Comparison of ENCODE assay signal across 20 cellular contexts in the genomic region with DNA sequence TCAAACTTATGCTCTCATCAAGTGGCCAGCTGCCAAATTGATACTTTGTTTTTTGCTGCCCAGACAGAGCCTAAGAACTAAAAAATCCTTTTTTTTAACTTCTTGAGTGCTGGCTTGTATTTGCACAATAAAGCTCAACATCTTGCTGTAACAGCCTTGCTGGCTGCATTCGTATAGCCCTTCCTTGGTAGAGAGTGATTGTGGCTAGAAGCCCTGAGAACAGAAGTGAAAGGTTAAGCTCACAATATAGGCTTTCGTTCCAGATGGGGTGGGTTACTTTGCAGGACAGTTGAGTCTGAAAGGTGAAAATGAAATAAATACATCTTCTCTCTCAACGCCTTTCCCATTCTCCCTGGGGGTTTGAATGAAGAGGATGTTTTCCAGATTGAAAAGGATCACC.
A peak's percentile ranks its signal among the peaks of the same experiment; 100 is the strongest.
DNase-seq lines count a peak whose midpoint lies in the region; ATAC-seq, FAIRE-seq and TF ChIP-seq lines count a peak whose summit lies in the region.
"Had no signal": no experiment of that assay in that cellular context is flagged by ENCODE, and none has a peak within 500 bp of the region (broad histone marks: within the 10 kb centered on the region; RNA-seq: fewer than 3 reads in every experiment).

No MANE protein-coding gene starts in this region.

- no peak overlapping the region for H3K4me2 ChIP-seq in GM23338
- H3K4me2 ChIP-seq: BLaER1 treated with 17β-estradiol and CSF1 and Interleukin-3, amounts not matched to agents 10 nM and 100 nM had no signal

- peaks cover 16% of the 10 kb centered on the region for H3K4me1 Mint-ChIP-seq in GM23338
- H3K4me1 Mint-ChIP-seq in WTC11 = peaks cover 21% of the 10 kb centered on the region
- H3K4me1 Mint-ChIP-seq: B cell had no signal

- H3K4me3 Mint-ChIP-seq in GM23338 (no peak overlapping the region), WTC11 (no peak overlapping the region)
- H3K4me3 Mint-ChIP-seq: B cell; CD8-positive, alpha-beta T cell had no signal

- no peaks in the 10 kb centered on the region for H3F3A ChIP-seq in GM23338 (replicated peaks; ENCODE audit: low read depth)

- H3K9me3 Mint-ChIP-seq in GM23338 (no peaks in the 10 kb centered on the region), WTC11 (peaks cover under 1% of the 10 kb centered on the region; the same call in 1 of the 2 replicates)
- H3K9me3 Mint-ChIP-seq: CD8-positive, alpha-beta T cell had no signal

- no peaks in the 10 kb centered on the region for H4K20me1 ChIP-seq in GM23338 (replicated peaks; ENCODE audit: insufficient read depth)
- H4K20me1 ChIP-seq: BLaER1 treated with 17β-estradiol and CSF1 and Interleukin-3, amounts not matched to agents 10 nM and 100 nM had no signal

- no peaks in the 10 kb centered on the region for H3K79me2 ChIP-seq in GM23338 (replicated peaks; ENCODE audit: insufficient read depth)

- no peak overlapping the region for H2AFZ ChIP-seq in GM23338

- H3K36me3 Mint-ChIP-seq in GM23338 (ENCODE audit: low read depth) = no peaks in the 10 kb centered on the region
- H3K36me3 Mint-ChIP-seq in WTC11 = no peaks in the 10 kb centered on the region
- H3K36me3 Mint-ChIP-seq: CD8-positive, alpha-beta T cell had no signal

- H3K27me3 Mint-ChIP-seq in GM23338 (ENCODE audit: insufficient read depth, low read depth, poor library complexity) (no peaks in the 10 kb centered on the region), WTC11 (ENCODE audit: low read depth) (no peaks in the 10 kb centered on the region)

- peak; percentile 24 for DNase-seq in GM23338 (ENCODE audit: low spot score)
- DNase-seq in WTC11 (ENCODE audit: low spot score) = no peak
- DNase-seq in fibroblast of mammary gland (ENCODE audit: low read depth) = peak; percentile 10
- DNase-seq in ureter (ENCODE audit: low spot score) = no peak
- DNase-seq in ecto neural progenitor cell (ENCODE audit: low spot score) = no peak
- no peak for DNase-seq in NCI-H526 (lab: John Stamatoyannopoulos, UW)
- DNase-seq in urothelium cell line (ENCODE audit: low spot score) = no peak
- DNase-seq: 8988T; CD8-positive, alpha-beta T cell; COR-L47; DMS 273 treated with DMSO at 0.1 percent for 48 hours; DMS53; DND-41; HCEC 1CT; IMR-90 had no signal

- H3K27me3 ChIP-seq in GM23338 (ENCODE audit: insufficient read depth) = no peaks in the 10 kb centered on the region
- H3K27me3 ChIP-seq: BLaER1 treated with 17β-estradiol and CSF1 and Interleukin-3, amounts not matched to agents 10 nM and 100 nM had no signal

- H3K27ac ChIP-seq in GM23338 (ENCODE audit: low read depth) = no peak overlapping the region
- H3K27ac ChIP-seq: BLaER1 treated with 17β-estradiol and CSF1 and Interleukin-3, amounts not matched to agents 10 nM and 100 nM had no signal

- ATAC-seq in GM23338 (peak; percentile 67), WTC11 (0 out of 2 replicates have a peak, but pooled peaks have one; percentile 39)
- ATAC-seq: CD8-positive, alpha-beta T cell; GM12878 had no signal

- POLR2A ChIA-PET in WTC11 (lab: Charles Lee) = interaction anchor here (0.5 kb wide), 1 partner anchor 95 kb away, joined by 3 read pairs; no protein-coding TSS in a partner anchor

- H3K27ac Mint-ChIP-seq in GM23338 (no peak overlapping the region), WTC11 (no peak overlapping the region)
- H3K27ac Mint-ChIP-seq: B cell; CD8-positive, alpha-beta T cell had no signal

- H3K9me2 ChIP-seq in GM23338 (ENCODE audit: insufficient read depth) = peaks cover 8% of the 10 kb centered on the region; the same call in 1 of the 2 replicates

- CTCF ChIA-PET in WTC11 (lab: Charles Lee) = interaction anchor here (1.3 kb wide), 1 partner anchor 158 kb away, joined by 3 read pairs; no protein-coding TSS in a partner anchor

- no peak overlapping the region for H3K4me3 ChIP-seq in GM23338
- no peak overlapping the region for H3K4me3 ChIP-seq in fibroblast of mammary gland (ENCODE audit: control insufficient read depth, low read depth, low read length)
- H3K4me3 ChIP-seq: BLaER1 treated with 17β-estradiol and CSF1 and Interleukin-3, amounts not matched to agents 10 nM and 100 nM; GM12878 had no signal

- no peak for FAIRE-seq in urothelium cell line (lab: Jason Lieb, UNC)
- FAIRE-seq: GM12878, H54, HTR-8/SVneo had no signal

- H3K4me1 ChIP-seq in GM23338 (ENCODE audit: insufficient read depth) = peaks cover 20% of the 10 kb centered on the region
- H3K4me1 ChIP-seq: BLaER1 treated with 17β-estradiol and CSF1 and Interleukin-3, amounts not matched to agents 10 nM and 100 nM had no signal

- H3K36me3 ChIP-seq in GM23338 (ENCODE audit: insufficient read depth) = no peaks in the 10 kb centered on the region
- H3K36me3 ChIP-seq: BLaER1 treated with 17β-estradiol and CSF1 and Interleukin-3, amounts not matched to agents 10 nM and 100 nM had no signal

- TF ChIP-seq CTCF in GM23338 (conservative IDR thresholded peaks at IDR 0.05; ENCODE audit: low read depth in 2 of 2) (no peak), WTC11 (IDR thresholded peaks at IDR 0.05) (no peak), fibroblast of mammary gland (conservative IDR thresholded peaks at IDR 0.05; ENCODE audit: control insufficient read depth, insufficient read depth, low read depth, low read length) (no peak)

TF ChIP-seq in GM23338, 12 proteins besides CTCF, POLR2A, EP300 and RAD21 (continues in another document):
- TF ChIP-seq ZNF331 (CRISPR knock-in tag; IDR thresholded peaks at IDR 0.05; ENCODE audit: low read depth) (no peak), STAT1 (IDR thresholded peaks at IDR 0.05; ENCODE audit: unreplicated experiment) (no peak)

TF ChIP-seq in WTC11, 78 proteins besides CTCF, POLR2A, EP300 and RAD21 (continues in another document):
- TF ChIP-seq ZMAT4 (CRISPR knock-in tag; IDR thresholded peaks at IDR 0.05) (no peak), FOXJ3 (CRISPR knock-in tag; IDR thresholded peaks at IDR 0.05; ENCODE audit: borderline replicate concordance) (no peak), TCF7 (CRISPR knock-in tag; IDR thresholded peaks at IDR 0.05; ENCODE audit: low read depth) (no peak), HMGXB4 (CRISPR knock-in tag; IDR thresholded peaks at IDR 0.05) (no peak), ATF3 (CRISPR knock-in tag; conservative IDR thresholded peaks at IDR 0.05) (no peak), ZNF121 (CRISPR knock-in tag; IDR thresholded peaks at IDR 0.05) (no peak), GABPB1 (CRISPR knock-in tag; IDR thresholded peaks at IDR 0.05) (no peak), RORB (CRISPR knock-in tag; IDR thresholded peaks at IDR 0.05) (no peak), MAX (CRISPR knock-in tag; IDR thresholded peaks at IDR 0.05) (no peak)
- TF ChIP-seq, protein P1, sequence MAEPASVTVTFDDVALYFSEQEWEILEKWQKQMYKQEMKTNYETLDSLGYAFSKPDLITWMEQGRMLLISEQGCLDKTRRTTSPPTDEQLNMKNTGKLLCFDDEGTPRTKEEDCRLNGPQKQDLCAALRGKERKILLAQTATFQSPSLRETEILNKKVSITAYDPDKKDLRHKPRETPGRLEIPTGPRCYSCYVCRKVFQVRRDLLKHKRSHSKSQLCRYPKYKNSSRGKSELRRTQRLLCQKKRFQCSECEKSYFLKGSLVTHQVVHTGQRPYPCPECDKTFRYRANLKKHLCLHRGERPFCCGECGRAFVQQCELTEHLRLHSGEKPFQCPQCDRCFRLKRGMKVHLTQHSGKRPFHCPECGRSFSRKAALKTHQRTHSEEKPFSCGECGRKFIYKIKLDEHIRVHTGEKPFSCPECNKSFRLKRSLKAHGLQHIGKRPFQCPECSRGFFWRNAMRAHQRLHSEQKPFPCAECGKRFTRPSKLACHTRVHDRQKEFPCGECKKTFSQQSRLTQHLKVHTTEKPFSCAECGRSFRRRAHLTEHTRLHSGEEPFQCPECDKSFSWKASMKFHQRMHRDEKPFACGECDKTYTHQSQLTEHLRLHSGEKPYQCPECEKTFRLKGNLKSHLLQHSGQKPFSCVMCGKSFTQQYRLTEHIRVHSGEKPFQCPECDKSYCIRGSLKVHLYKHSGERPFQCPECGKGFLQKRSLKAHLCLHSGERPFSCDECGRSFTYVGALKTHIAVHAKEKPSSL (CRISPR knock-in tag; conservative IDR thresholded peaks at IDR 0.05) = no peak

Comparison
In these comparisons a context has a peak if more than half of its experiments do, and no peak if none do; other contexts are left out.
1. DNase-seq: peak in GM23338 (single experiment) and fibroblast of mammary gland (single experiment); none in WTC11 (single experiment), ureter (single experiment), ecto neural progenitor cell (single experiment), NCI-H526 (0 of 2) and urothelium cell line (single experiment).